Comparison of ENCODE assay signal across 32 cellular contexts in the genomic region with DNA sequence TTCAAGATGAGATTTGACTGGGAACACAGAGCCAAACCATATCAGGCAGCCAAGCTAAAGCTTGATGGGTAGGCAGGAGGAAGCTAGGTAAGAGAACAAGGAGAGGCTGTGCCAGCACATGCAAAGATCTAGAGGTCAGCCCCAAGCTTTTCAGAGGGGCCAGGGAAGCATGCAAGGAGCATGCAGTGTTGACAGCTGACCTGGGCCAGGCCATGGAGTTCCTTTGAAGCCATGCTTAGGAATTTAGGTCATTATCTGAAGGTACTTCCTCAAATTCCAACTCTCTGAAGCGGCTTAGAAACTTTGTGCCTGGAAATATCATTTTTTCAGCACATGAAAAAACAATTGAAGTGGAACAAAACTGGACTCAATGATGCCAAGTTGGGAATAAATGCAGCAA.
"Had no signal": no experiment of that assay in that cellular context is flagged by ENCODE, and none has a peak within 500 bp of the region (broad histone marks: within the 10 kb centered on the region; RNA-seq: fewer than 3 reads in every experiment).

No MANE protein-coding gene starts in this region.

- ATAC-seq: activated CD8-positive, alpha-beta T cell treated with anti-CD3 and anti-CD28 coated beads for 36 hours; activated naive CD4-positive, alpha-beta T cell treated with anti-CD3 and anti-CD28 coated beads, Interleukin-2, amount 50 U/mL, for 72 hours; activated T-cell treated with anti-CD3 and anti-CD28 coated beads, Interleukin-2, amount 50 U/mL, for 4 hours; activated T-cell treated with anti-CD3 and anti-CD28 coated beads, Interleukin-2, amount 50 U/mL, for 72 hours; activated T-helper 17 cell treated with anti-CD3 and anti-CD28 coated beads, Interleukin-2, amount 50 U/mL, for 72 hours; body of pancreas had no signal

- H3K4me1 ChIP-seq: adrenal gland, body of pancreas, breast epithelium had no signal

- H3K36me3 ChIP-seq: adrenal gland, brain microvascular endothelial cell, breast epithelium had no signal

- H3K27ac ChIP-seq: adrenal gland, body of pancreas, brain microvascular endothelial cell, breast epithelium, VCaP had no signal

- H3K4me3 ChIP-seq: adrenal gland, body of pancreas, breast epithelium had no signal

- DNase-seq: activated B cell treated with CpG ODN at 0.5 μM for 24 hours; activated CD4-positive, alpha-beta memory T cell treated with anti-CD3 and anti-CD28 coated beads for 36 hours; activated CD4-positive, alpha-beta T cell treated with anti-CD3 and anti-CD28 coated beads for 4 hours; activated CD4-positive, alpha-beta T cell treated with anti-CD3 and anti-CD28 coated beads, Interleukin-2, amount 10 ng/mL, durations not matched to agents 24 days and 14 days; activated CD4-positive, alpha-beta T cell treated with anti-CD3 and anti-CD28 coated beads, Interleukin-2, amount 50 U/mL, for 1 hour; activated CD4-positive, alpha-beta T cell treated with anti-CD3 and anti-CD28 coated beads, Interleukin-2, amount 50 U/mL, for 4 hours; activated CD4-positive, CD25-positive, alpha-beta regulatory T cell treated with anti-CD3 and anti-CD28 coated beads, Interleukin-2, amount 50 U/mL, for 72 hours; activated CD8-positive, alpha-beta memory T cell treated with anti-CD3 and anti-CD28 coated beads, Interleukin-2, amount 50 U/mL, for 4 hours; activated CD8-positive, alpha-beta T cell treated with anti-CD3 and anti-CD28 coated beads for 36 hours; activated effector memory CD4-positive, alpha-beta T cell treated with anti-CD3 and anti-CD28 coated beads, Interleukin-2, amount 50 U/mL, for 16 hours; activated gamma-delta T cell treated with Interleukin-2 at 50 U/mL for 16 hours; activated naive CD4-positive, alpha-beta T cell; activated naive CD4-positive, alpha-beta T cell treated with anti-CD3 and anti-CD28 coated beads for 36 hours; activated naive CD4-positive, alpha-beta T cell treated with anti-CD3 and anti-CD28 coated beads, Interleukin-2, amount 50 U/mL, for 16 hours; activated naive CD8-positive, alpha-beta T cell treated with anti-CD3 and anti-CD28 coated beads for 36 hours; activated T-cell treated with anti-CD3 and anti-CD28 coated beads for 4 hours; activated T-cell treated with anti-CD3 and anti-CD28 coated beads, Interleukin-2, amount 50 U/mL, for 1 hour; activated T-cell treated with anti-CD3 and anti-CD28 coated beads, Interleukin-2, amount 50 U/mL, for 4 hours; activated T-cell treated with anti-CD3 and anti-CD28 coated beads, Interleukin-2, amount 50 U/mL, for 72 hours; adrenal gland; amniotic stem cell; aorta; body of pancreas; brain microvascular endothelial cell; SW 1271; T-helper 1 cell; T-helper 2 cell; T-helper 9 cell had no signal

- H3K27me3 ChIP-seq: adrenal gland, body of pancreas, brain microvascular endothelial cell, breast epithelium had no signal

- H3K9me3 ChIP-seq: adrenal gland, breast epithelium had no signal
